1 cellular context compared by ENCODE assay signal in the genomic region with DNA sequence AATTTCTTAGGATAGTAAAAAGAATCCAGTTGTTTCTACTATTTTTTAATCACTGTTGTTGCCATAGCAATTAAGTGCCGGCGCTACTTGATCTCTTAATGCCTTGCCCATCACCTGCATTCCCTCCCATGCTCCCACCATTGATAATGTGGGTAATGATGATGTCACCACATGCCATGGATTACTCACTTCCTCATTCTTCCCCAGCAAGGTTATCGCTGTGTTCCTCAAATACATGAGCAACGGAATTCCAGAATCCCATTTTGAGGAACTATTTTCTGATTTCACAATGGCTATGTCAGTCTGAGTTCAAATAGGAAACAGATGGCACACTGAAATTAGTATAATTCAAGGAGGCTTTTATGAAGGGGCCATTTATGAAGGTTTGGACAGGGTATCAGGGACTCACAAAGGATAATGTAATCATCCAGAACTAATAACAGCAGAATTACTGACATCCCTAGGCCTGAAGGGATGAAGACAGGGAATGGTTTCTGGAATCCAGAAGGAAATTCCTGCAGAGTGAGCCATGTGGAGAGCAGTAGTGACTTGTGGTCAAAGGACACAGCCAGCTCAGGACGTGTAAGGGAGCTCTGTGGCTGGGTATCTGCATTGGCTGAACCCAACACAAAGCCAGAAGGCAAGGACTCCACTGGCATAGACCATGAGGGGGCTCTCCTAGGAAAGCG.
TF ChIP-seq lines count a peak whose summit lies in the region.

No MANE protein-coding gene starts in this region.

TF ChIP-seq in SK-N-SH, 30 proteins besides CTCF, POLR2A, EP300 and RAD21 (continued from another document):
- TF ChIP-seq, protein P1, sequence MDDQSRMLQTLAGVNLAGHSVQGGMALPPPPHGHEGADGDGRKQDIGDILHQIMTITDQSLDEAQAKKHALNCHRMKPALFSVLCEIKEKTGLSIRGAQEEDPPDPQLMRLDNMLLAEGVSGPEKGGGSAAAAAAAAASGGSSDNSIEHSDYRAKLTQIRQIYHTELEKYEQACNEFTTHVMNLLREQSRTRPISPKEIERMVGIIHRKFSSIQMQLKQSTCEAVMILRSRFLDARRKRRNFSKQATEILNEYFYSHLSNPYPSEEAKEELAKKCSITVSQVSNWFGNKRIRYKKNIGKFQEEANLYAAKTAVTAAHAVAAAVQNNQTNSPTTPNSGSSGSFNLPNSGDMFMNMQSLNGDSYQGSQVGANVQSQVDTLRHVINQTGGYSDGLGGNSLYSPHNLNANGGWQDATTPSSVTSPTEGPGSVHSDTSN (IDR thresholded peaks at IDR 0.05), result peak; percentile 68
- TF ChIP-seq TAF1 (IDR thresholded peaks at IDR 0.05; ENCODE audit: borderline replicate concordance, low read depth, low read length) (peak; percentile 6; the same call in 1 of the 2 replicates), POLR2AphosphoS5 (IDR thresholded peaks at IDR 0.05; ENCODE audit: low read depth, low read length) (peak; percentile 63; the same call in 1 of the 2 replicates), RCOR1 (IDR thresholded peaks at IDR 0.05; ENCODE audit: low read length) (0 out of 2 replicates have a peak, but pooled peaks have one; percentile 52), TCF12 (IDR thresholded peaks at IDR 0.05) (peak; percentile 88)
